In genomic region chr5:177178905-177179304, GRCh38 we compare ENCODE assay signal across 15 cellular contexts.
"Had no signal": no experiment of that assay in that cellular context is flagged by ENCODE, and none has a peak within 500 bp of the region (broad histone marks: within the 10 kb centered on the region; RNA-seq: fewer than 3 reads in every experiment).

No MANE protein-coding gene starts in this region.

- H3K4me3 ChIP-seq: sigmoid colon, uterus had no signal

- H3K27ac Mint-ChIP-seq: activated naive CD8-positive, alpha-beta T cell treated with anti-CD3 and anti-CD28 coated beads for 36 hours; activated T-helper 1 cell treated with anti-CD3 and anti-CD28 coated beads, Interleukin-12 subunit alpha, Interleukin-12 subunit beta, Interleukin-2, Interleukin-4 antibody, amounts not matched to agents 30 ng/mL and 10 ng/mL and 1 ng/mL, durations not matched to agents 14 hours and 24 hours and 36 hours; stimulated activated effector memory CD8-positive, alpha-beta T cell treated with anti-CD3 and anti-CD28 coated beads, Interleukin-12 subunit alpha, Interleukin-12 subunit beta, amount 100 ng/mL, for 72 hours had no signal

- H3K4me3 Mint-ChIP-seq: activated naive CD8-positive, alpha-beta T cell treated with anti-CD3 and anti-CD28 coated beads for 36 hours; activated T-helper 1 cell treated with anti-CD3 and anti-CD28 coated beads, Interleukin-12 subunit alpha, Interleukin-12 subunit beta, Interleukin-2, Interleukin-4 antibody, amounts not matched to agents 30 ng/mL and 10 ng/mL and 1 ng/mL, durations not matched to agents 14 hours and 24 hours and 36 hours; effector memory CD8-positive, alpha-beta T cell; naive thymus-derived CD8-positive, alpha-beta T cell; stimulated activated effector memory CD8-positive, alpha-beta T cell treated with anti-CD3 and anti-CD28 coated beads, Interleukin-12 subunit alpha, Interleukin-12 subunit beta, amount 100 ng/mL, for 72 hours had no signal

- H3K36me3 ChIP-seq: sigmoid colon, uterus had no signal

- H3K27me3 Mint-ChIP-seq: activated naive CD8-positive, alpha-beta T cell treated with anti-CD3 and anti-CD28 coated beads for 36 hours; effector memory CD8-positive, alpha-beta T cell; naive thymus-derived CD8-positive, alpha-beta T cell had no signal

- ATAC-seq: effector memory CD8-positive, alpha-beta T cell; naive thymus-derived CD8-positive, alpha-beta T cell; stimulated activated effector memory CD8-positive, alpha-beta T cell treated with anti-CD3 and anti-CD28 coated beads, Interleukin-12 subunit alpha, Interleukin-12 subunit beta, amount 100 ng/mL, for 72 hours had no signal

- H3K4me1 ChIP-seq: uterus had no signal

- H3K27me3 ChIP-seq: neutrophil, sigmoid colon, uterus had no signal

- DNase-seq: activated CD4-positive, CD25-positive, alpha-beta regulatory T cell treated with anti-CD3 and anti-CD28 coated beads, Interleukin-2, amount 50 U/mL, for 72 hours; activated gamma-delta T cell treated with Interleukin-2 at 50 U/mL for 16 hours; activated naive CD8-positive, alpha-beta T cell treated with anti-CD3 and anti-CD28 coated beads for 36 hours; amniotic stem cell; effector memory CD8-positive, alpha-beta T cell; foreskin fibroblast; mesendoderm; naive thymus-derived CD8-positive, alpha-beta T cell; sigmoid colon; stimulated activated CD4-positive, alpha-beta T cell treated with anti-CD3 and anti-CD28 coated beads, Interleukin-4, amount 100 ng/mL, for 24 hours; T-helper 1 cell; uterus had no signal

- H3K27ac ChIP-seq: neutrophil, sigmoid colon, uterus had no signal

- H3K9me3 Mint-ChIP-seq: activated naive CD8-positive, alpha-beta T cell treated with anti-CD3 and anti-CD28 coated beads for 36 hours; activated T-helper 1 cell treated with anti-CD3 and anti-CD28 coated beads, Interleukin-12 subunit alpha, Interleukin-12 subunit beta, Interleukin-2, Interleukin-4 antibody, amounts not matched to agents 30 ng/mL and 10 ng/mL and 1 ng/mL, durations not matched to agents 14 hours and 24 hours and 36 hours; effector memory CD8-positive, alpha-beta T cell; naive thymus-derived CD8-positive, alpha-beta T cell; stimulated activated effector memory CD8-positive, alpha-beta T cell treated with anti-CD3 and anti-CD28 coated beads, Interleukin-12 subunit alpha, Interleukin-12 subunit beta, amount 100 ng/mL, for 72 hours had no signal

- H3K9me3 ChIP-seq: neutrophil, sigmoid colon, uterus had no signal
